In genomic region chr14:31052905-31053586, GRCh38 we compare ENCODE assay signal across 7 cellular contexts. TPM values are rescaled to one million over a fixed set of nuclear protein-coding genes. Genes with fewer than 3 reads are reported as not detected.
DNase-seq lines count a peak whose midpoint lies in the region; ATAC-seq and TF ChIP-seq lines count a peak whose summit lies in the region.
"Not testable (repeated sequence)": the region's sequence is repeated elsewhere in the genome, so short reads cannot be mapped to it uniquely, and the experiment has no call there.

No MANE protein-coding gene starts in this region.

- not testable (repeated sequence) for H3K36me3 ChIP-seq in HEK293 (ENCODE audit: control insufficient read depth in 2 of 2, insufficient read depth in 1 of 2, low read length in 2 of 2); ascending aorta; lower lobe of right lung; suprapubic skin

- CTCF ChIA-PET in HEK293 (lab: Yijun Ruan, JAX), result interaction anchor here (0.7 kb wide), 2 partner anchors 16 to 53 kb away, joined by 3 to 4 read pairs; no protein-coding TSS in a partner anchor

- POLR2A ChIA-PET in HEK293 (lab: Yijun Ruan, JAX), result not testable (repeated sequence)

- intact Hi-C loops in ascending aorta (cut with DNase I); left ventricle myocardium superior (cut with micrococcal nuclease); lower lobe of right lung (cut with DNase I); posterior vena cava (cut with DNase I): not testable (repeated sequence)

- not testable (repeated sequence) for H3K27me3 ChIP-seq in ascending aorta; lower lobe of right lung (ENCODE audit: low read depth); suprapubic skin

- WGBS in suprapubic skin, result 68% methylated on average over 9 of the region's 9 CpGs

- peak; percentile 13 to 78 for DNase-seq in ascending aorta (ENCODE audit: low spot score in 2 of 2)
- peak; percentile 56 for DNase-seq in fibroblast of pulmonary artery (ENCODE audit: low read depth)
- DNase-seq in left ventricle myocardium superior, result peak; percentile 86
- not testable (repeated sequence) for DNase-seq in lower lobe of right lung
- peak; percentile 92 for DNase-seq in posterior vena cava (ENCODE audit: low spot score)
- peak; percentile 69 to 80 for DNase-seq in suprapubic skin (ENCODE audit: low spot score in 2 of 2)

- not testable (repeated sequence) for H3K4me3 ChIP-seq in HEK293 (ENCODE audit: low read depth, low read length); ascending aorta; fibroblast of pulmonary artery (replicated peaks; ENCODE audit: low read depth, low read length); lower lobe of right lung; suprapubic skin

- TF ChIP-seq CTCF in HEK293 (tag by site-specific recombination; IDR thresholded peaks at IDR 0.05); ascending aorta (IDR thresholded peaks at IDR 0.05); fibroblast of pulmonary artery (IDR thresholded peaks at IDR 0.05; ENCODE audit: low read length, missing control alignments); lower lobe of right lung (IDR thresholded peaks at IDR 0.05); suprapubic skin (IDR thresholded peaks at IDR 0.05): not testable (repeated sequence)

- ATAC-seq in left ventricle myocardium superior (peak; percentile 84), lower lobe of right lung (peak; percentile 4 to 37)

- TF ChIP-seq EP300 in suprapubic skin (IDR thresholded peaks at IDR 0.05), result not testable (repeated sequence)

- not testable (repeated sequence) for H3K27ac ChIP-seq in HEK293 (ENCODE audit: extremely low read depth, low read depth, low read length); lower lobe of right lung; suprapubic skin
- peak overlapping the region in 1 of 2 donors; percentile 45 for H3K27ac ChIP-seq in ascending aorta

- not testable (repeated sequence) for H3K4me1 ChIP-seq in HEK293 (ENCODE audit: control insufficient read depth, insufficient read depth, low read length); ascending aorta; lower lobe of right lung; suprapubic skin

- TF ChIP-seq POLR2A in suprapubic skin (IDR thresholded peaks at IDR 0.05), result not testable (repeated sequence)

- H3K9me3 ChIP-seq in HEK293 (ENCODE audit: control insufficient read depth, insufficient read depth, low read depth, low read length); ascending aorta; lower lobe of right lung; suprapubic skin: not testable (repeated sequence)

TF ChIP-seq in HEK293, 187 proteins besides CTCF, POLR2A, EP300 and RAD21:
- 0 out of 2 replicates have a peak, but pooled peaks have one; percentile 9 for TF ChIP-seq ZNF629 (tag by site-specific recombination; IDR thresholded peaks at IDR 0.05)

RNA-seq across cellular contexts. Expression of gene STRN3, which starts 26.9 kb away (rescaled TPM):
- total RNA-seq in ascending aorta, result 38.5 TPM
- total RNA-seq in left ventricle myocardium superior, result 52.2 TPM
- 32.8 TPM for total RNA-seq in lower lobe of right lung
- 10 to 100 TPM; 48.2 to 57.4 TPM for total RNA-seq in posterior vena cava
- total RNA-seq in suprapubic skin, result 10 to 100 TPM; 21.5 to 50.0 (median 29.5) TPM

RNA-seq across cellular contexts. Expression of gene AP4S1, which starts 27.6 kb away (rescaled TPM):
- total RNA-seq in ascending aorta, result 4.2 TPM
- total RNA-seq in left ventricle myocardium superior, result 6.4 TPM
- 8.6 TPM for total RNA-seq in lower lobe of right lung
- total RNA-seq in posterior vena cava, result 10 to 100 TPM in 1 of 2 donors, 1 to 10 TPM in 1; 9.3 to 11.2 TPM
- total RNA-seq in suprapubic skin, result 1 to 10 TPM; 4.5 to 7.4 (median 5.2) TPM
